1 cellular context compared by ENCODE assay signal in the genomic region with DNA sequence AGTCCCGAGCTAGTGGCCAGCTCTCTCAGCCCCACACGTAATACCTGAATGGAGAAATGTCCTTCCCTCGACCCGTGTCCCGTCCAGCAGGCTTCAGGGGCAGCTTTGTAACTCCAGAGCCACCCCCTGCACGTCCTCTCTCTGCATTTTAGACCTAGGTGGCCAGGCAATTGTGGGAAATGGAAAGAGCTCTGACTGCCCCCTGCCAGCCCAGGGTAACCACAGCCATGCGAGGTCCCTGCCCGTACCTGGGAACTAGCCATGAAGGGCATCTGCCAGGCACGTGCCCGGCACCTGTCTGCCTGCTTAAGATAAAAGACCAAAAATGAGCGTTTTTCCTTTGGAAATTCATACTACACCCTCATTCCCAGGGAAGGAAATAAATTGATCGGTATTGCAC.
TF ChIP-seq lines count a peak whose summit lies in the region.

No MANE protein-coding gene starts in this region.

TF ChIP-seq in WTC11, 78 proteins besides CTCF, POLR2A, EP300 and RAD21:
- TF ChIP-seq, protein P1, sequence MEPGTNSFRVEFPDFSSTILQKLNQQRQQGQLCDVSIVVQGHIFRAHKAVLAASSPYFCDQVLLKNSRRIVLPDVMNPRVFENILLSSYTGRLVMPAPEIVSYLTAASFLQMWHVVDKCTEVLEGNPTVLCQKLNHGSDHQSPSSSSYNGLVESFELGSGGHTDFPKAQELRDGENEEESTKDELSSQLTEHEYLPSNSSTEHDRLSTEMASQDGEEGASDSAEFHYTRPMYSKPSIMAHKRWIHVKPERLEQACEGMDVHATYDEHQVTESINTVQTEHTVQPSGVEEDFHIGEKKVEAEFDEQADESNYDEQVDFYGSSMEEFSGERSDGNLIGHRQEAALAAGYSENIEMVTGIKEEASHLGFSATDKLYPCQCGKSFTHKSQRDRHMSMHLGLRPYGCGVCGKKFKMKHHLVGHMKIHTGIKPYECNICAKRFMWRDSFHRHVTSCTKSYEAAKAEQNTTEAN (CRISPR knock-in tag; IDR thresholded peaks at IDR 0.05): no peak
- TF ChIP-seq, protein P2, sequence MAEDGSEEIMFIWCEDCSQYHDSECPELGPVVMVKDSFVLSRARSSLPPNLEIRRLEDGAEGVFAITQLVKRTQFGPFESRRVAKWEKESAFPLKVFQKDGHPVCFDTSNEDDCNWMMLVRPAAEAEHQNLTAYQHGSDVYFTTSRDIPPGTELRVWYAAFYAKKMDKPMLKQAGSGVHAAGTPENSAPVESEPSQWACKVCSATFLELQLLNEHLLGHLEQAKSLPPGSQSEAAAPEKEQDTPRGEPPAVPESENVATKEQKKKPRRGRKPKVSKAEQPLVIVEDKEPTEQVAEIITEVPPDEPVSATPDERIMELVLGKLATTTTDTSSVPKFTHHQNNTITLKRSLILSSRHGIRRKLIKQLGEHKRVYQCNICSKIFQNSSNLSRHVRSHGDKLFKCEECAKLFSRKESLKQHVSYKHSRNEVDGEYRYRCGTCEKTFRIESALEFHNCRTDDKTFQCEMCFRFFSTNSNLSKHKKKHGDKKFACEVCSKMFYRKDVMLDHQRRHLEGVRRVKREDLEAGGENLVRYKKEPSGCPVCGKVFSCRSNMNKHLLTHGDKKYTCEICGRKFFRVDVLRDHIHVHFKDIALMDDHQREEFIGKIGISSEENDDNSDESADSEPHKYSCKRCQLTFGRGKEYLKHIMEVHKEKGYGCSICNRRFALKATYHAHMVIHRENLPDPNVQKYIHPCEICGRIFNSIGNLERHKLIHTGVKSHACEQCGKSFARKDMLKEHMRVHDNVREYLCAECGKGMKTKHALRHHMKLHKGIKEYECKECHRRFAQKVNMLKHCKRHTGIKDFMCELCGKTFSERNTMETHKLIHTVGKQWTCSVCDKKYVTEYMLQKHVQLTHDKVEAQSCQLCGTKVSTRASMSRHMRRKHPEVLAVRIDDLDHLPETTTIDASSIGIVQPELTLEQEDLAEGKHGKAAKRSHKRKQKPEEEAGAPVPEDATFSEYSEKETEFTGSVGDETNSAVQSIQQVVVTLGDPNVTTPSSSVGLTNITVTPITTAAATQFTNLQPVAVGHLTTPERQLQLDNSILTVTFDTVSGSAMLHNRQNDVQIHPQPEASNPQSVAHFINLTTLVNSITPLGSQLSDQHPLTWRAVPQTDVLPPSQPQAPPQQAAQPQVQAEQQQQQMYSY (CRISPR knock-in tag; IDR thresholded peaks at IDR 0.05): no peak
- TF ChIP-seq, protein P3, sequence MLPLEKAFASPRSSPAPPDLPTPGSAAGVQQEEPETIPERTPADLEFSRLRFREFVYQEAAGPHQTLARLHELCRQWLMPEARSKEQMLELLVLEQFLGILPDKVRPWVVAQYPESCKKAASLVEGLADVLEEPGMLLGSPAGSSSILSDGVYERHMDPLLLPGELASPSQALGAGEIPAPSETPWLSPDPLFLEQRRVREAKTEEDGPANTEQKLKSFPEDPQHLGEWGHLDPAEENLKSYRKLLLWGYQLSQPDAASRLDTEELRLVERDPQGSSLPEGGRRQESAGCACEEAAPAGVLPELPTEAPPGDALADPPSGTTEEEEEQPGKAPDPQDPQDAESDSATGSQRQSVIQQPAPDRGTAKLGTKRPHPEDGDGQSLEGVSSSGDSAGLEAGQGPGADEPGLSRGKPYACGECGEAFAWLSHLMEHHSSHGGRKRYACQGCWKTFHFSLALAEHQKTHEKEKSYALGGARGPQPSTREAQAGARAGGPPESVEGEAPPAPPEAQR (CRISPR knock-in tag; IDR thresholded peaks at IDR 0.05): no peak
- TF ChIP-seq IRF2 (CRISPR knock-in tag; IDR thresholded peaks at IDR 0.05; ENCODE audit: borderline replicate concordance, low read depth) (no peak), ZNF219 (CRISPR knock-in tag; IDR thresholded peaks at IDR 0.05; ENCODE audit: borderline replicate concordance) (no peak)
- TF ChIP-seq, protein P4, sequence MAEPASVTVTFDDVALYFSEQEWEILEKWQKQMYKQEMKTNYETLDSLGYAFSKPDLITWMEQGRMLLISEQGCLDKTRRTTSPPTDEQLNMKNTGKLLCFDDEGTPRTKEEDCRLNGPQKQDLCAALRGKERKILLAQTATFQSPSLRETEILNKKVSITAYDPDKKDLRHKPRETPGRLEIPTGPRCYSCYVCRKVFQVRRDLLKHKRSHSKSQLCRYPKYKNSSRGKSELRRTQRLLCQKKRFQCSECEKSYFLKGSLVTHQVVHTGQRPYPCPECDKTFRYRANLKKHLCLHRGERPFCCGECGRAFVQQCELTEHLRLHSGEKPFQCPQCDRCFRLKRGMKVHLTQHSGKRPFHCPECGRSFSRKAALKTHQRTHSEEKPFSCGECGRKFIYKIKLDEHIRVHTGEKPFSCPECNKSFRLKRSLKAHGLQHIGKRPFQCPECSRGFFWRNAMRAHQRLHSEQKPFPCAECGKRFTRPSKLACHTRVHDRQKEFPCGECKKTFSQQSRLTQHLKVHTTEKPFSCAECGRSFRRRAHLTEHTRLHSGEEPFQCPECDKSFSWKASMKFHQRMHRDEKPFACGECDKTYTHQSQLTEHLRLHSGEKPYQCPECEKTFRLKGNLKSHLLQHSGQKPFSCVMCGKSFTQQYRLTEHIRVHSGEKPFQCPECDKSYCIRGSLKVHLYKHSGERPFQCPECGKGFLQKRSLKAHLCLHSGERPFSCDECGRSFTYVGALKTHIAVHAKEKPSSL (CRISPR knock-in tag; conservative IDR thresholded peaks at IDR 0.05): no peak
- TF ChIP-seq, protein P5, sequence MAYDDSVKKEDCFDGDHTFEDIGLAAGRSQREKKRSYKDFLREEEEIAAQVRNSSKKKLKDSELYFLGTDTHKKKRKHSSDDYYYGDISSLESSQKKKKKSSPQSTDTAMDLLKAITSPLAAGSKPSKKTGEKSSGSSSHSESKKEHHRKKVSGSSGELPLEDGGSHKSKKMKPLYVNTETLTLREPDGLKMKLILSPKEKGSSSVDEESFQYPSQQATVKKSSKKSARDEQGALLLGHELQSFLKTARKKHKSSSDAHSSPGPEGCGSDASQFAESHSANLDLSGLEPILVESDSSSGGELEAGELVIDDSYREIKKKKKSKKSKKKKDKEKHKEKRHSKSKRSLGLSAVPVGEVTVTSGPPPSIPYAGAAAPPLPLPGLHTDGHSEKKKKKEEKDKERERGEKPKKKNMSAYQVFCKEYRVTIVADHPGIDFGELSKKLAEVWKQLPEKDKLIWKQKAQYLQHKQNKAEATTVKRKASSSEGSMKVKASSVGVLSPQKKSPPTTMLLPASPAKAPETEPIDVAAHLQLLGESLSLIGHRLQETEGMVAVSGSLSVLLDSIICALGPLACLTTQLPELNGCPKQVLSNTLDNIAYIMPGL (CRISPR knock-in tag; IDR thresholded peaks at IDR 0.05): no peak
